Comparison of ENCODE assay signal across 1 cellular context in genomic region chr21:15514073-15514946, GRCh38.
TF ChIP-seq lines count a peak whose summit lies in the region.

No MANE protein-coding gene starts in this region.

TF ChIP-seq in HepG2, 621 proteins besides CTCF, POLR2A, EP300 and RAD21 (continued from another document and continues in another):
- TF ChIP-seq NFAT5 (CRISPR knock-in tag; IDR thresholded peaks at IDR 0.05) (no peak), ZBTB21 (CRISPR knock-in tag; IDR thresholded peaks at IDR 0.05) (0 out of 2 replicates have a peak, but pooled peaks have one; percentile 17), STAG1 (CRISPR knock-in tag; IDR thresholded peaks at IDR 0.05) (peak; percentile 15; the same call in 1 of the 2 replicates), KDM4B (CRISPR knock-in tag; IDR thresholded peaks at IDR 0.05) (no peak), ZNF225 (CRISPR knock-in tag; IDR thresholded peaks at IDR 0.05) (no peak), GTF2F1 (IDR thresholded peaks at IDR 0.05; ENCODE audit: low read length) (no peak), DPF2 (CRISPR knock-in tag; IDR thresholded peaks at IDR 0.05; ENCODE audit: borderline replicate concordance, low read depth) (peak; percentile 99), MIER2 (CRISPR knock-in tag; IDR thresholded peaks at IDR 0.05) (no peak), MAF1 (CRISPR knock-in tag; IDR thresholded peaks at IDR 0.05; ENCODE audit: borderline replicate concordance) (no peak), ZNF776 (CRISPR knock-in tag; IDR thresholded peaks at IDR 0.05) (no peak), ZNF670 (CRISPR knock-in tag; IDR thresholded peaks at IDR 0.05; ENCODE audit: borderline replicate concordance) (no peak), ZBTB7B (CRISPR knock-in tag; IDR thresholded peaks at IDR 0.05) (no peak; the same call in 1 of the 2 replicates), KMT2B (CRISPR knock-in tag; IDR thresholded peaks at IDR 0.05) (0 out of 2 replicates have a peak, but pooled peaks have one; percentile 52), REST (IDR thresholded peaks at IDR 0.05; ENCODE audit: borderline replicate concordance in 1 of 2, low read depth in 1 of 2, low read length in 2 of 2) (peak in 1 of 2 experiments; percentile 67; a peak in 1 of 4 replicates), E2F2 (CRISPR knock-in tag; IDR thresholded peaks at IDR 0.05; ENCODE audit: borderline replicate concordance) (no peak), AHDC1 (CRISPR knock-in tag; IDR thresholded peaks at IDR 0.05; ENCODE audit: borderline replicate concordance) (peak; percentile 100), RNF2 (conservative IDR thresholded peaks at IDR 0.05; ENCODE audit: low read depth) (no peak), SALL1 (CRISPR knock-in tag; IDR thresholded peaks at IDR 0.05) (peak; percentile 98; the same call in 1 of the 2 replicates), KDM2A (CRISPR knock-in tag; IDR thresholded peaks at IDR 0.05; ENCODE audit: borderline replicate concordance, low read depth) (no peak), ZNF691 (CRISPR knock-in tag; IDR thresholded peaks at IDR 0.05; ENCODE audit: borderline replicate concordance, low read depth) (no peak), ZNF367 (CRISPR knock-in tag; IDR thresholded peaks at IDR 0.05; ENCODE audit: borderline replicate concordance) (no peak), ZBTB1 (CRISPR knock-in tag; IDR thresholded peaks at IDR 0.05; ENCODE audit: borderline replicate concordance) (no peak), PRPF4 (IDR thresholded peaks at IDR 0.05; ENCODE audit: low read depth, low read length, poor library complexity, severe bottlenecking) (no peak), EEA1 (CRISPR knock-in tag; IDR thresholded peaks at IDR 0.05; ENCODE audit: borderline replicate concordance) (no peak), ZNF24 (IDR thresholded peaks at IDR 0.05) (no peak), ZNF160 (CRISPR knock-in tag; IDR thresholded peaks at IDR 0.05) (no peak), NR2F1 (CRISPR knock-in tag; IDR thresholded peaks at IDR 0.05) (peak in 1 of 2 experiments; percentile 51; a peak in 1 of 4 replicates), ZNF451 (CRISPR knock-in tag; IDR thresholded peaks at IDR 0.05) (no peak), ZNF562 (CRISPR knock-in tag; IDR thresholded peaks at IDR 0.05; ENCODE audit: borderline replicate concordance) (no peak), MXD3 (CRISPR knock-in tag; IDR thresholded peaks at IDR 0.05) (no peak), ZNF18 (CRISPR knock-in tag; IDR thresholded peaks at IDR 0.05; ENCODE audit: insufficient replicate concordance) (no peak), HNRNPLL (IDR thresholded peaks at IDR 0.05; ENCODE audit: low read depth, low read length, poor library complexity, severe bottlenecking) (no peak), ZNF546 (CRISPR knock-in tag; conservative IDR thresholded peaks at IDR 0.05) (no peak), ZNF775 (CRISPR knock-in tag; IDR thresholded peaks at IDR 0.05; ENCODE audit: borderline replicate concordance) (no peak), ZNF839 (CRISPR knock-in tag; IDR thresholded peaks at IDR 0.05; ENCODE audit: borderline replicate concordance) (no peak), ZNF773 (CRISPR knock-in tag; IDR thresholded peaks at IDR 0.05; ENCODE audit: borderline replicate concordance) (no peak), TBP (CRISPR knock-in tag; IDR thresholded peaks at IDR 0.05) (no peak), MTERF4 (CRISPR knock-in tag; IDR thresholded peaks at IDR 0.05) (no peak)
